In genomic region chr7:107049971-107050532, GRCh38 we compare ENCODE assay signal across 25 cellular contexts.
"Had no signal": no experiment of that assay in that cellular context is flagged by ENCODE, and none has a peak within 500 bp of the region (broad histone marks: within the 10 kb centered on the region; RNA-seq: fewer than 3 reads in every experiment).

No MANE protein-coding gene starts in this region.

- FAIRE-seq: TTC549 had no signal

- H3K4me3 ChIP-seq: breast epithelium, colonic mucosa, PC-9 had no signal

- H3K36me3 ChIP-seq: breast epithelium, colonic mucosa had no signal

- H3K27ac Mint-ChIP-seq: activated CD4-positive, alpha-beta memory T cell treated with anti-CD3 and anti-CD28 coated beads, Interleukin-2, amount 10 ng/mL, durations not matched to agents 7 days and 5 days; activated CD4-positive, alpha-beta T cell treated with anti-CD3 and anti-CD28 coated beads, Interleukin-2, amount 10 ng/mL, durations not matched to agents 7 days and 5 days; activated naive CD4-positive, alpha-beta T cell treated with anti-CD3 and anti-CD28 coated beads, Interleukin-2, amount 10 ng/mL, durations not matched to agents 7 days and 5 days; activated naive CD8-positive, alpha-beta T cell treated with anti-CD3 and anti-CD28 coated beads for 36 hours; activated T-cell treated with anti-CD3 and anti-CD28 coated beads, Interleukin-2, amount 50 U/mL, for 72 hours; activated T-helper 2 cell treated with anti-CD3 and anti-CD28 coated beads, Interferon-gamma antibody, Interleukin-2, Interleukin-4, amounts not matched to agents 10 μg/mL and 5 μg/mL and 100 μg/mL, durations not matched to agents 14 hours and 24 hours and 36 hours; T-helper 17 cell had no signal

- H3K27ac ChIP-seq: breast epithelium, colonic mucosa, PC-9 had no signal

- ATAC-seq: activated T-cell treated with anti-CD3 and anti-CD28 coated beads, Interleukin-2, amount 50 U/mL, for 72 hours; T-helper 17 cell had no signal

- H3K9me3 ChIP-seq: breast epithelium, colonic mucosa had no signal

- H3K4me3 Mint-ChIP-seq: activated CD4-positive, alpha-beta memory T cell treated with anti-CD3 and anti-CD28 coated beads, Interleukin-2, amount 10 ng/mL, durations not matched to agents 7 days and 5 days; activated CD4-positive, alpha-beta T cell treated with anti-CD3 and anti-CD28 coated beads, Interleukin-2, amount 10 ng/mL, durations not matched to agents 7 days and 5 days; activated naive CD4-positive, alpha-beta T cell treated with anti-CD3 and anti-CD28 coated beads, Interleukin-2, amount 10 ng/mL, durations not matched to agents 7 days and 5 days; activated naive CD8-positive, alpha-beta T cell treated with anti-CD3 and anti-CD28 coated beads for 36 hours; activated T-cell treated with anti-CD3 and anti-CD28 coated beads, Interleukin-2, amount 50 U/mL, for 72 hours; T-helper 17 cell had no signal

- H3K9me3 Mint-ChIP-seq: activated CD4-positive, alpha-beta memory T cell treated with anti-CD3 and anti-CD28 coated beads, Interleukin-2, amount 10 ng/mL, durations not matched to agents 7 days and 5 days; activated CD4-positive, alpha-beta T cell treated with anti-CD3 and anti-CD28 coated beads, Interleukin-2, amount 10 ng/mL, durations not matched to agents 7 days and 5 days; activated naive CD4-positive, alpha-beta T cell treated with anti-CD3 and anti-CD28 coated beads, Interleukin-2, amount 10 ng/mL, durations not matched to agents 7 days and 5 days; activated naive CD8-positive, alpha-beta T cell treated with anti-CD3 and anti-CD28 coated beads for 36 hours; activated T-cell treated with anti-CD3 and anti-CD28 coated beads, Interleukin-2, amount 50 U/mL, for 72 hours; activated T-helper 2 cell treated with anti-CD3 and anti-CD28 coated beads, Interferon-gamma antibody, Interleukin-2, Interleukin-4, amounts not matched to agents 10 μg/mL and 5 μg/mL and 100 μg/mL, durations not matched to agents 14 hours and 24 hours and 36 hours had no signal

- H3K36me3 Mint-ChIP-seq: activated naive CD4-positive, alpha-beta T cell treated with anti-CD3 and anti-CD28 coated beads, Interleukin-2, amount 10 ng/mL, durations not matched to agents 7 days and 5 days had no signal

- DNase-seq: activated CD4-positive, alpha-beta memory T cell treated with anti-CD3 and anti-CD28 coated beads, Interleukin-2, amount 10 ng/mL, durations not matched to agents 7 days and 5 days; activated CD4-positive, alpha-beta T cell treated with anti-CD3 and anti-CD28 coated beads, Interleukin-2, amount 10 ng/mL, durations not matched to agents 7 days and 5 days; activated CD4-positive, CD25-positive, alpha-beta regulatory T cell; activated gamma-delta T cell treated with Interleukin-2 at 50 U/mL for 16 hours; activated naive CD4-positive, alpha-beta T cell treated with anti-CD3 and anti-CD28 coated beads, Interleukin-2, amount 10 ng/mL, durations not matched to agents 7 days and 5 days; activated naive CD8-positive, alpha-beta T cell treated with anti-CD3 and anti-CD28 coated beads for 36 hours; activated T-cell treated with anti-CD3 and anti-CD28 coated beads, Interleukin-2, amount 50 U/mL, for 72 hours; anterior cingulate cortex; caudate nucleus; colonic mucosa; NCI-H1105; NCI-H1436; NCI-H1694 treated with DMSO at 0.1 percent for 48 hours; NCI-H2029 treated with DMSO at 0.1 percent for 48 hours; NCI-H345; NCI-H510A; NCI-H69; NK-92 treated with Interleukin-12 subunit alpha and Interleukin-12 subunit beta, amount 100 ng/mL, for 24 hours; PC-9; SHP77 treated with DMSO at 0.1 percent for 48 hours; T-helper 17 cell; T-helper 9 cell had no signal
